In genomic region chr6:26014386-26014785, GRCh38 we compare ENCODE assay signal across 1 cellular context. TPM values are rescaled to one million over a fixed set of nuclear protein-coding genes. Genes with fewer than 3 reads are reported as not detected.
"Had no signal": no experiment of that assay in that cellular context is flagged by ENCODE, and none has a peak within 500 bp of the region (broad histone marks: within the 10 kb centered on the region; RNA-seq: fewer than 3 reads in every experiment).

No MANE protein-coding gene starts in this region.

RNA-seq across cellular contexts. Expression of gene TRIM38, which starts 51.8 kb away (rescaled TPM):
- polyA plus RNA-seq: neural cell had no signal
